Comparison of ENCODE assay signal across 10 cellular contexts in genomic region chr3:198081421-198081844, GRCh38.
A peak's percentile ranks its signal among the peaks of the same experiment; 100 is the strongest.
DNase-seq lines count a peak whose midpoint lies in the region; ATAC-seq and TF ChIP-seq lines count a peak whose summit lies in the region.
"Had no signal": no experiment of that assay in that cellular context is flagged by ENCODE, and none has a peak within 500 bp of the region (broad histone marks: within the 10 kb centered on the region; RNA-seq: fewer than 3 reads in every experiment).

No MANE protein-coding gene starts in this region.

- H3K36me3 ChIP-seq in cardiac muscle cell (no peaks in the 10 kb centered on the region), right atrium auricular region (no peaks in the 10 kb centered on the region), testis (ENCODE audit: low read depth, missing control alignments) (no peaks in the 10 kb centered on the region), thyroid gland (no peaks in the 10 kb centered on the region)

- H3K36me3 Mint-ChIP-seq in activated B cell treated with CpG ODN at 0.5 μM for 24 hours (ENCODE audit: low read depth), result no peaks in the 10 kb centered on the region

- CTCF ChIA-PET in activated B cell treated with CpG ODN at 0.5 μM for 24 hours (lab: Charles Lee), result interaction anchor here (1.2 to 2.2 kb wide), 9 partner anchors 9 to 175 kb away, joined by 3 to 33 read pairs (median 9); partner anchors contain the start of gene RPL35A

- H3K27ac Mint-ChIP-seq in activated B cell treated with CpG ODN at 0.5 μM for 24 hours, result no peak overlapping the region

- peaks cover 2% of the 10 kb centered on the region for H3K9me3 Mint-ChIP-seq in activated B cell treated with CpG ODN at 0.5 μM for 24 hours

- H3K4me3 ChIP-seq in cardiac muscle cell (peak overlapping the region; percentile 55), right atrium auricular region (no peak overlapping the region), testis (peak overlapping the region; percentile 51 to 68), thyroid gland (replicated peaks in 1 of 3) (no peak overlapping the region)

- H3K4me1 ChIP-seq in cardiac muscle cell (ENCODE audit: low read depth), result no peaks in the 10 kb centered on the region
- H3K4me1 ChIP-seq in right atrium auricular region, result peaks cover 0 to 17% of the 10 kb centered on the region in 2 donors
- peaks cover 7% of the 10 kb centered on the region for H3K4me1 ChIP-seq in testis
- H3K4me1 ChIP-seq in thyroid gland, result peaks cover 9 to 14% of the 10 kb centered on the region in 2 donors

- DNase-seq in cardiac muscle cell (ENCODE audit: low read depth in 1 of 2, low spot score in 1 of 2), result no peak
- DNase-seq in right atrium auricular region (ENCODE audit: low spot score), result no peak
- DNase-seq in activated B cell treated with CpG ODN at 0.5 μM for 24 hours, result no peak
- DNase-seq in left lobe of liver (ENCODE audit: low spot score), result peak; percentile 51
- DNase-seq in testis, result no peak
- no peak for DNase-seq in thyroid gland
- DNase-seq in dedifferentiated amniotic fluid mesenchymal stem cell (ENCODE audit: extremely low spot score), result no peak
- DNase-seq in epidermal melanocyte (ENCODE audit: insufficient read length, low spot score), result no peak
- DNase-seq: stimulated activated CD4-positive, alpha-beta T cell treated with anti-CD3 and anti-CD28 coated beads, Interleukin-4, amount 100 ng/mL, for 4 hours had no signal

- no peaks in the 10 kb centered on the region for H3K9me3 ChIP-seq in cardiac muscle cell (ENCODE audit: low read depth)
- H3K9me3 ChIP-seq in right atrium auricular region, result peaks cover 0 to 5% of the 10 kb centered on the region in 2 donors
- no peaks in the 10 kb centered on the region for H3K9me3 ChIP-seq in testis
- H3K9me3 ChIP-seq in thyroid gland, result no peaks in the 10 kb centered on the region

- H3K27me3 ChIP-seq in cardiac muscle cell, result peaks cover 95% of the 10 kb centered on the region
- peaks cover 8 to 38% of the 10 kb centered on the region in 2 donors for H3K27me3 ChIP-seq in right atrium auricular region
- no peaks in the 10 kb centered on the region for H3K27me3 ChIP-seq in testis
- peaks cover 23% of the 10 kb centered on the region for H3K27me3 ChIP-seq in thyroid gland

- WGBS in testis, 2 donors, result 0 to 17% methylated on average over 1 to 16 of the region's 33 CpGs
- WGBS in thyroid gland, 2 donors, result 14 to 36% methylated on average over 1 to 6 of the region's 33 CpGs

- no peak for TF ChIP-seq CTCF in cardiac muscle cell (IDR thresholded peaks at IDR 0.05; ENCODE audit: low read depth, low read length)
- no peak for TF ChIP-seq CTCF in right atrium auricular region (IDR thresholded peaks at IDR 0.05)
- TF ChIP-seq CTCF in activated B cell treated with CpG ODN at 0.5 μM for 24 hours (IDR thresholded peaks at IDR 0.05), result no peak
- TF ChIP-seq CTCF in testis (IDR thresholded peaks at IDR 0.05), result no peak
- TF ChIP-seq CTCF in thyroid gland (IDR thresholded peaks at IDR 0.05), result no peak

- H3K4me1 Mint-ChIP-seq in activated B cell treated with CpG ODN at 0.5 μM for 24 hours, result peaks cover 11% of the 10 kb centered on the region

- H3K27ac ChIP-seq in cardiac muscle cell, result no peak overlapping the region
- H3K27ac ChIP-seq in right atrium auricular region, result no peak overlapping the region
- H3K27ac ChIP-seq in testis, result no peak overlapping the region
- H3K27ac ChIP-seq in thyroid gland, result no peak overlapping the region
- H3K27ac ChIP-seq: epithelial cell of prostate had no signal

- no peak for ATAC-seq in activated B cell treated with CpG ODN at 0.5 μM for 24 hours (ENCODE audit: low read depth)
- peak; percentile 10 for ATAC-seq in left lobe of liver

- peak overlapping the region; percentile 19 for H3K4me3 Mint-ChIP-seq in activated B cell treated with CpG ODN at 0.5 μM for 24 hours

- peaks cover 30% of the 10 kb centered on the region for H3K27me3 Mint-ChIP-seq in activated B cell treated with CpG ODN at 0.5 μM for 24 hours

- POLR2A ChIA-PET in activated B cell treated with CpG ODN at 0.5 μM for 24 hours (lab: Charles Lee), result interaction anchor here (0.8 to 2.6 kb wide), 7 partner anchors 10 to 132 kb away, joined by 3 to 26 read pairs (median 4); partner anchors contain the start of gene RPL35A

- no peak for TF ChIP-seq POLR2A in testis (IDR thresholded peaks at IDR 0.05)
- no peak for TF ChIP-seq POLR2A in thyroid gland (IDR thresholded peaks at IDR 0.05)

- intact Hi-C loops in activated B cell treated with CpG ODN at 0.5 μM for 24 hours (cut with micrococcal nuclease) (no loop called here), testis (cut with DNase I; ENCODE audit: low total_unique reads) (no loop called here), thyroid gland (cut with DNase I) (no loop called here)

Comparison
In these comparisons a context has a peak if more than half of its experiments do, and no peak if none do; other contexts are left out.
1. H3K4me3 ChIP-seq: peak in cardiac muscle cell (single experiment) and testis (2 of 2); none in right atrium auricular region (0 of 2) and thyroid gland (0 of 3).